ENCODE assay signal across 8 cellular contexts in genomic region chr19:49331616-49332055, GRCh38. TPM values are rescaled to one million over a fixed set of nuclear protein-coding genes. Genes with fewer than 3 reads are reported as not detected.
DNase-seq lines count a peak whose midpoint lies in the region; ATAC-seq and TF ChIP-seq lines count a peak whose summit lies in the region.

No MANE protein-coding gene starts in this region.

- peaks cover 36% of the 10 kb centered on the region for H3K36me3 Mint-ChIP-seq in CD4-positive, CD25-positive, alpha-beta regulatory T cell

- TF ChIP-seq CTCF in brain microvascular endothelial cell (IDR thresholded peaks at IDR 0.05; ENCODE audit: low read depth, low read length, missing control alignments) = no peak

- peaks cover 27 to 81% (median 58%) of the 10 kb centered on the region in 4 donors for H3K4me1 Mint-ChIP-seq in CD4-positive, CD25-positive, alpha-beta regulatory T cell

- H3K4me3 Mint-ChIP-seq in CD4-positive, CD25-positive, alpha-beta regulatory T cell = peak overlapping the region; percentile 39 to 91 (median 65)

- no peak overlapping the region for H2AFZ ChIP-seq in Karpas-422 (ENCODE audit: low read length)

- H3K9me3 ChIP-seq in CD4-positive, CD25-positive, alpha-beta regulatory T cell (ENCODE audit: control insufficient read depth in 2 of 2, low read length in 2 of 2) = no peaks in the 10 kb centered on the region
- H3K9me3 ChIP-seq in Karpas-422 (ENCODE audit: low read length) = no peaks in the 10 kb centered on the region

- H3K27ac ChIP-seq in CD4-positive, CD25-positive, alpha-beta regulatory T cell (ENCODE audit: insufficient read depth, low read length, poor library complexity, severe bottlenecking) = peak overlapping the region; percentile 37
- H3K27ac ChIP-seq in Karpas-422 (ENCODE audit: low read length) = peak overlapping the region; percentile 96
- no peak overlapping the region for H3K27ac ChIP-seq in brain microvascular endothelial cell

- peak overlapping the region; percentile 93 for H3K9ac ChIP-seq in Karpas-422 (ENCODE audit: low read length)

- in situ Hi-C loops in brain microvascular endothelial cell (cut with HindIII; ENCODE audit: low pct_ligation_motif_present, low sequenced_read_pairs) = no loop called here

- peak; percentile 48 to 85 (median 71) for DNase-seq in CD4-positive, CD25-positive, alpha-beta regulatory T cell
- DNase-seq in Karpas-422 (peak; percentile 97), T-helper 22 cell (ENCODE audit: low read depth) (peak; percentile 54), brain microvascular endothelial cell (peak; percentile 54), left lobe of liver (ENCODE audit: low spot score) (peak; percentile 79), superior temporal gyrus (ENCODE audit: extremely low spot score) (peak; percentile 61), GM19240 (ENCODE audit: insufficient read length, low spot score) (no peak)

- no peaks in the 10 kb centered on the region for H3K36me3 ChIP-seq in CD4-positive, CD25-positive, alpha-beta regulatory T cell (ENCODE audit: control insufficient read depth, insufficient read depth, low read length)
- peaks cover 38% of the 10 kb centered on the region for H3K36me3 ChIP-seq in Karpas-422 (ENCODE audit: insufficient read depth, low read length)
- H3K36me3 ChIP-seq in brain microvascular endothelial cell (replicated peaks) = no peaks in the 10 kb centered on the region

- peaks cover 49% of the 10 kb centered on the region for H3K4me1 ChIP-seq in CD4-positive, CD25-positive, alpha-beta regulatory T cell (ENCODE audit: control insufficient read depth, insufficient read depth, low read length, poor library complexity, severe bottlenecking)
- H3K4me1 ChIP-seq in Karpas-422 (ENCODE audit: low read length) = peaks cover 96% of the 10 kb centered on the region

- no peaks in the 10 kb centered on the region for H3K27me3 ChIP-seq in CD4-positive, CD25-positive, alpha-beta regulatory T cell (ENCODE audit: control insufficient read depth, insufficient read depth, low read length)
- H3K27me3 ChIP-seq in Karpas-422 (ENCODE audit: low read length) (no peaks in the 10 kb centered on the region), brain microvascular endothelial cell (replicated peaks) (no peaks in the 10 kb centered on the region)

- H4K20me1 ChIP-seq in Karpas-422 (ENCODE audit: insufficient read depth, low read depth, low read length) = no peaks in the 10 kb centered on the region

- no peaks in the 10 kb centered on the region for H3K27me3 Mint-ChIP-seq in CD4-positive, CD25-positive, alpha-beta regulatory T cell

- H3K4me2 ChIP-seq in Karpas-422 (ENCODE audit: low read depth, low read length, poor library complexity, severe bottlenecking) = peak overlapping the region; percentile 98

- ATAC-seq in CD4-positive, CD25-positive, alpha-beta regulatory T cell (ENCODE audit: low read depth in 2 of 2) = peak; percentile 68 to 71
- ATAC-seq in GM19467 (IDR thresholded peaks at IDR 0.05; ENCODE audit: unreplicated experiment) = peak; percentile 46
- ATAC-seq in left lobe of liver = peak; percentile 95

- H3K79me2 ChIP-seq in Karpas-422 (ENCODE audit: low read length) = peaks cover 27% of the 10 kb centered on the region

- no peaks in the 10 kb centered on the region for H3K9me2 ChIP-seq in Karpas-422 (replicated peaks; ENCODE audit: insufficient read depth, low read length)

- H3K27ac Mint-ChIP-seq in CD4-positive, CD25-positive, alpha-beta regulatory T cell = peak overlapping the region; percentile 77 to 99 (median 87)

- H3K4me3 ChIP-seq in CD4-positive, CD25-positive, alpha-beta regulatory T cell (ENCODE audit: low read depth, low read length) = peak overlapping the region; percentile 32
- H3K4me3 ChIP-seq in Karpas-422 (ENCODE audit: low read length) = peak overlapping the region; percentile 59
- no peak overlapping the region for H3K4me3 ChIP-seq in brain microvascular endothelial cell (ENCODE audit: low read depth, low read length)

- peaks cover 0 to 1% (median 0%) of the 10 kb centered on the region in 7 donors for H3K9me3 Mint-ChIP-seq in CD4-positive, CD25-positive, alpha-beta regulatory T cell

RNA-seq across cellular contexts. Expression of gene CD37, which starts 3.6 kb away (rescaled TPM):
- total RNA-seq in CD4-positive, CD25-positive, alpha-beta regulatory T cell = 351 TPM
- 100 to 1,000 TPM; 149 to 187 (median 162) TPM for polyA plus RNA-seq in CD4-positive, CD25-positive, alpha-beta regulatory T cell
- total RNA-seq in Karpas-422 (2014; rRNA removed; shearing (Covaris generic); ENCODE audit: low replicate concordance) = 975 and 1,210 TPM in 2 replicates
- total RNA-seq in left lobe of liver = 2.2 TPM

RNA-seq across cellular contexts. Expression of gene SLC6A16, which starts 6.6 kb away (rescaled TPM):
- total RNA-seq in CD4-positive, CD25-positive, alpha-beta regulatory T cell = 8.6 TPM
- 1 to 10 TPM in 3 of 4 donors, under 1 TPM in 1; 0.81 to 2.0 (median 1.4) TPM for polyA plus RNA-seq in CD4-positive, CD25-positive, alpha-beta regulatory T cell
- total RNA-seq in Karpas-422 (2014; rRNA removed; shearing (Covaris generic); ENCODE audit: low replicate concordance) = 16.9 and 42.6 TPM in 2 replicates
- 2.4 TPM for total RNA-seq in left lobe of liver

RNA-seq across cellular contexts. Expression of gene TEAD2, which starts 30.6 kb away (rescaled TPM):
- total RNA-seq in CD4-positive, CD25-positive, alpha-beta regulatory T cell = not detected
- not detected for polyA plus RNA-seq in CD4-positive, CD25-positive, alpha-beta regulatory T cell
- 2.9 and 5.5 TPM in 2 replicates for total RNA-seq in Karpas-422 (2014; rRNA removed; shearing (Covaris generic); ENCODE audit: low replicate concordance)
- total RNA-seq in left lobe of liver = 5.1 TPM

RNA-seq across cellular contexts. Expression of gene DKKL1, which starts 32.0 kb away (rescaled TPM):
- not detected for total RNA-seq in CD4-positive, CD25-positive, alpha-beta regulatory T cell
- polyA plus RNA-seq in CD4-positive, CD25-positive, alpha-beta regulatory T cell = not detected
- total RNA-seq in Karpas-422 (2014; rRNA removed; shearing (Covaris generic); ENCODE audit: low replicate concordance) = 1.2 TPM in 1 of 2 replicates, not detected in the other
- not detected for total RNA-seq in left lobe of liver

RNA-seq across cellular contexts. Expression of gene KASH5, which starts 56.4 kb away (rescaled TPM):
- not detected for total RNA-seq in CD4-positive, CD25-positive, alpha-beta regulatory T cell
- polyA plus RNA-seq in CD4-positive, CD25-positive, alpha-beta regulatory T cell = not detected
- 0.52 and 0.65 TPM in 2 replicates for total RNA-seq in Karpas-422 (2014; rRNA removed; shearing (Covaris generic); ENCODE audit: low replicate concordance)
- not detected for total RNA-seq in left lobe of liver

Comparison
In these comparisons a context has a peak if more than half of its experiments do, and no peak if none do; other contexts are left out.
1. RNA of gene CD37, which starts 3.6 kb away (total RNA-seq): 975 to 1,210 TPM in Karpas-422 and 351 TPM in CD4-positive, CD25-positive, alpha-beta regulatory T cell (single experiment); 2.2 TPM in left lobe of liver (single experiment); every median in the first group is over 100 times any median in the second.
2. Peak in every context shown above with its lines, with median percentiles within 50 percentile points of each other: ATAC-seq.